15 cellular contexts compared by ENCODE assay signal in genomic region chr11:67631853-67632174, GRCh38. TPM values are rescaled to one million over a fixed set of nuclear protein-coding genes. Genes with fewer than 3 reads are reported as not detected.
A peak's percentile ranks its signal among the peaks of the same experiment; 100 is the strongest.
DNase-seq lines count a peak whose midpoint lies in the region; ATAC-seq and TF ChIP-seq lines count a peak whose summit lies in the region.
"Had no signal": no experiment of that assay in that cellular context is flagged by ENCODE, and none has a peak within 500 bp of the region (broad histone marks: within the 10 kb centered on the region; RNA-seq: fewer than 3 reads in every experiment).

No MANE protein-coding gene starts in this region.

- H3K4me1 Mint-ChIP-seq in CD14-positive monocyte (peaks cover 13% of the 10 kb centered on the region), mesothelial cell of epicardium (peaks cover 8% of the 10 kb centered on the region)

- H3K27ac Mint-ChIP-seq in CD14-positive monocyte, result peak overlapping the region in 1 of 7 donors; percentile 43
- H3K27ac Mint-ChIP-seq in mesothelial cell of epicardium, result no peak overlapping the region

- H3K9me3 Mint-ChIP-seq in CD14-positive monocyte, result peaks cover 0 to 3% (median 0%) of the 10 kb centered on the region in 7 donors
- H3K9me3 Mint-ChIP-seq in mesothelial cell of epicardium, result no peaks in the 10 kb centered on the region

- H3K27me3 ChIP-seq in lower lobe of right lung (ENCODE audit: low read depth), result peaks cover 8% of the 10 kb centered on the region
- H3K27me3 ChIP-seq: gastrocnemius medialis, testis had no signal

- H3K9me3 ChIP-seq in lower lobe of right lung, result no peaks in the 10 kb centered on the region
- H3K9me3 ChIP-seq: gastrocnemius medialis, prostate gland, testis had no signal

- peaks cover 14% of the 10 kb centered on the region for H3K4me1 ChIP-seq in lower lobe of right lung

- no peak overlapping the region for H3K4me3 ChIP-seq in lower lobe of right lung
- H3K4me3 ChIP-seq: prostate gland, testis had no signal

- no peak for ATAC-seq in lower lobe of right lung
- no peak for ATAC-seq in GM21390 (IDR thresholded peaks at IDR 0.05; ENCODE audit: unreplicated experiment)
- ATAC-seq: gastrocnemius medialis had no signal

- H3K36me3 Mint-ChIP-seq in CD14-positive monocyte, result no peaks in the 10 kb centered on the region
- peaks cover 5% of the 10 kb centered on the region for H3K36me3 Mint-ChIP-seq in mesothelial cell of epicardium

- intact Hi-C loops in CD14-positive monocyte (cut with micrococcal nuclease), result loop anchor here (2.0 to 5.0 kb wide), 3 partner anchors 27 to 175 kb away; no protein-coding TSS in a partner anchor
- intact Hi-C loops in lower lobe of right lung (cut with DNase I), result no loop called here

- TF ChIP-seq CTCF in CD14-positive monocyte (IDR thresholded peaks at IDR 0.05) (no peak), VCaP (conservative IDR thresholded peaks at IDR 0.05) (no peak), mesothelial cell of epicardium (IDR thresholded peaks at IDR 0.05; ENCODE audit: unreplicated experiment) (no peak), lower lobe of right lung (IDR thresholded peaks at IDR 0.05) (no peak)

- H3K4me3 Mint-ChIP-seq in CD14-positive monocyte, result peak overlapping the region in 1 of 2 donors; percentile 26
- peak overlapping the region; percentile 59 for H3K4me3 Mint-ChIP-seq in mesothelial cell of epicardium

- peak overlapping the region; percentile 96 for H3K27ac ChIP-seq in VCaP
- no peak overlapping the region for H3K27ac ChIP-seq in lower lobe of right lung
- H3K27ac ChIP-seq: testis had no signal

- H3K27me3 Mint-ChIP-seq in CD14-positive monocyte (ENCODE audit: low read depth in 3 of 3) (peaks cover 0 to 3% (median 1%) of the 10 kb centered on the region in 3 donors), mesothelial cell of epicardium (ENCODE audit: low read depth) (no peaks in the 10 kb centered on the region)

- H3K36me3 ChIP-seq in lower lobe of right lung, result no peaks in the 10 kb centered on the region
- H3K36me3 ChIP-seq: gastrocnemius medialis, prostate gland had no signal

- DNase-seq in CD14-positive monocyte (ENCODE audit: low spot score) (peak; percentile 38), mesothelial cell of epicardium (ENCODE audit: low spot score in 2 of 2, unreplicated experiment in 2 of 2) (no peak), lower lobe of right lung (no peak), COLO829 (ENCODE audit: low spot score) (no peak)
- DNase-seq: activated CD4-positive, CD25-positive, alpha-beta regulatory T cell treated with anti-CD3 and anti-CD28 coated beads, Interleukin-2, amount 50 U/mL, for 72 hours; NCI-H1436; NCI-H774; stimulated activated CD4-positive, alpha-beta T cell treated with anti-CD3 and anti-CD28 coated beads, Interleukin-4, amount 100 ng/mL, for 4 hours; testis had no signal

RNA-seq across cellular contexts. Expression of gene NUDT8, which starts 2.1 kb away (rescaled TPM):
- 1 to 10 TPM; 1.3 to 1.4 TPM for polyA plus RNA-seq in CD14-positive monocyte
- total RNA-seq in mesothelial cell of epicardium (5.0 to 6.2 TPM (median 5.6 TPM) in 3 replicates), lower lobe of right lung (8.8 TPM)

RNA-seq across cellular contexts. Expression of gene TBX10, which starts 7.7 kb away (rescaled TPM):
- not detected for polyA plus RNA-seq in CD14-positive monocyte
- total RNA-seq in mesothelial cell of epicardium (not detected in 3 replicates), lower lobe of right lung (not detected)
- total RNA-seq: dermis microvascular lymphatic vessel endothelial cell, gastrocnemius medialis, HT1080, prostate gland had no signal

RNA-seq across cellular contexts. Expression of gene ACY3, which starts 18.7 kb away (rescaled TPM):
- polyA plus RNA-seq in CD14-positive monocyte, result under 1 TPM; 0.16 to 0.21 TPM
- not detected in 3 replicates for total RNA-seq in mesothelial cell of epicardium
- not detected for total RNA-seq in lower lobe of right lung
- total RNA-seq: dermis microvascular lymphatic vessel endothelial cell, gastrocnemius medialis, HT1080 had no signal

RNA-seq across cellular contexts. Expression of gene NDUFV1, which starts 25.1 kb away (rescaled TPM):
- polyA plus RNA-seq in CD14-positive monocyte, result 10 to 100 TPM; 71.6 to 72.1 TPM
- total RNA-seq in mesothelial cell of epicardium (179 to 187 TPM (median 180 TPM) in 3 replicates), lower lobe of right lung (143 TPM)

RNA-seq across cellular contexts. Expression of gene ALDH3B2, which starts 42.6 kb away (rescaled TPM):
- polyA plus RNA-seq in CD14-positive monocyte, result not detected
- total RNA-seq in mesothelial cell of epicardium (2.5 to 3.1 TPM (median 2.7 TPM) in 3 replicates), lower lobe of right lung (0.65 TPM)
- total RNA-seq: dermis microvascular lymphatic vessel endothelial cell, gastrocnemius medialis, HT1080 had no signal
